In the genomic region with DNA sequence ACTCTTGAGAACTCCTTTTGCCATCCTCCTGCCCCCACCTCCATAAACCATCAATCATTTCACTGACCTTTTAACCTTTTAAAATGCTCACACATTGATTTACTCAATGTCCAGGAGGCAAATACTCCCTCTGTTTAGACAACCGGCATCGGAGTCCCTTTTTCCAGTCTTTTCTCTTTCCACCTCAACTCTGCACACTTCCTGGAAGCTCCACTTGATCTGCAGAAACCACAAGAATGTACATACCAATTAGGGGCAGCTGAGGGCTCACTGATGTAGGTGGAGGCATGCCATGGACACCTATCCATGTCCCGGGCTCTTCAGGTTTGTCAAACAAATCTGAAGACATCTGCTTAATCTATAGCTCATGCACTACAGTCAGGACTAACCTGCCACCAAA, we compare ENCODE assay signal across 29 cellular contexts. TPM values are rescaled to one million over a fixed set of nuclear protein-coding genes. Genes with fewer than 3 reads are reported as not detected.
"Had no signal": no experiment of that assay in that cellular context is flagged by ENCODE, and none has a peak within 500 bp of the region (broad histone marks: within the 10 kb centered on the region; RNA-seq: fewer than 3 reads in every experiment).

No MANE protein-coding gene starts in this region.

- H3K36me3 ChIP-seq: ascending aorta, cardiac muscle cell had no signal

- H3K4me3 Mint-ChIP-seq: activated CD8-positive, alpha-beta T cell treated with anti-CD3 and anti-CD28 coated beads, Interleukin-2, amount 10 ng/mL, durations not matched to agents 7 days and 5 days; activated naive CD4-positive, alpha-beta T cell treated with anti-CD3 and anti-CD28 coated beads, Interleukin-2, amount 50 U/mL, for 24 hours; activated naive CD8-positive, alpha-beta T cell treated with anti-CD3 and anti-CD28 coated beads, Interleukin-2, amount 50 U/mL, for 24 hours; T-helper 1 cell treated with Interleukin-12 subunit alpha and Interleukin-12 subunit beta and Interleukin-4 antibody, amounts not matched to agents 30 μg/mL and 1 μg/mL, for 36 hours; WTC11 had no signal

- DNase-seq: activated CD4-positive, alpha-beta T cell treated with anti-CD3 and anti-CD28 coated beads for 48 hours; activated CD4-positive, alpha-beta T cell treated with anti-CD3 and anti-CD28 coated beads, Interleukin-2, amount 50 U/mL, for 4 hours; activated CD4-positive, CD25-positive, alpha-beta regulatory T cell treated with anti-CD3 and anti-CD28 coated beads, Interleukin-2, amount 50 U/mL, for 72 hours; activated CD8-positive, alpha-beta memory T cell treated with anti-CD3 and anti-CD28 coated beads, Interleukin-2, amount 50 U/mL, for 48 hours; activated CD8-positive, alpha-beta T cell treated with anti-CD3 and anti-CD28 coated beads, Interleukin-2, amount 10 ng/mL, durations not matched to agents 7 days and 5 days; activated naive CD4-positive, alpha-beta T cell; activated naive CD8-positive, alpha-beta T cell treated with anti-CD3 and anti-CD28 coated beads, Interleukin-2, amount 50 U/mL, for 24 hours; activated T-cell treated with anti-CD3 and anti-CD28 coated beads, Interleukin-2, amount 50 U/mL, for 1 hour; amniotic stem cell; MM.1S; NCI-H1105 treated with DMSO at 0.1 percent for 48 hours; NCI-H1436 treated with DMSO at 0.1 percent for 48 hours; NCI-H187 treated with DMSO at 0.1 percent for 48 hours; NCI-H2107; NCI-H2171 treated with DMSO at 0.1 percent for 48 hours; NCI-H226; NCI-H526 treated with DMSO at 0.1 percent for 48 hours; NCI-H82; SIG-M5; SW 1271; T-helper 9 cell had no signal

- H3K9me3 ChIP-seq: ascending aorta had no signal

- H3K27me3 Mint-ChIP-seq: activated naive CD4-positive, alpha-beta T cell treated with anti-CD3 and anti-CD28 coated beads, Interleukin-2, amount 50 U/mL, for 24 hours; activated naive CD8-positive, alpha-beta T cell treated with anti-CD3 and anti-CD28 coated beads, Interleukin-2, amount 50 U/mL, for 24 hours had no signal

- H3K36me3 Mint-ChIP-seq: activated naive CD4-positive, alpha-beta T cell treated with anti-CD3 and anti-CD28 coated beads, Interleukin-2, amount 50 U/mL, for 24 hours; brain; WTC11 had no signal

- ATAC-seq: activated CD8-positive, alpha-beta T cell treated with anti-CD3 and anti-CD28 coated beads, Interleukin-2, amount 10 ng/mL, durations not matched to agents 7 days and 5 days; activated naive CD8-positive, alpha-beta T cell treated with anti-CD3 and anti-CD28 coated beads, Interleukin-2, amount 50 U/mL, for 24 hours; WTC11 had no signal

- H3K4me3 ChIP-seq: ascending aorta, cardiac muscle cell, SK-N-MC had no signal

- H3K27ac Mint-ChIP-seq: activated CD8-positive, alpha-beta T cell treated with anti-CD3 and anti-CD28 coated beads, Interleukin-2, amount 10 ng/mL, durations not matched to agents 7 days and 5 days; activated naive CD4-positive, alpha-beta T cell treated with anti-CD3 and anti-CD28 coated beads, Interleukin-2, amount 50 U/mL, for 24 hours; activated naive CD8-positive, alpha-beta T cell treated with anti-CD3 and anti-CD28 coated beads, Interleukin-2, amount 50 U/mL, for 24 hours; T-helper 1 cell treated with Interleukin-12 subunit alpha and Interleukin-12 subunit beta and Interleukin-4 antibody, amounts not matched to agents 30 μg/mL and 1 μg/mL, for 36 hours; WTC11 had no signal

- H3K27me3 ChIP-seq: ascending aorta had no signal

- H3K27ac ChIP-seq: ascending aorta, cardiac muscle cell, SK-N-MC had no signal

- H3K9me3 Mint-ChIP-seq: activated naive CD4-positive, alpha-beta T cell treated with anti-CD3 and anti-CD28 coated beads, Interleukin-2, amount 50 U/mL, for 24 hours; activated naive CD8-positive, alpha-beta T cell treated with anti-CD3 and anti-CD28 coated beads, Interleukin-2, amount 50 U/mL, for 24 hours; T-helper 1 cell treated with Interleukin-12 subunit alpha and Interleukin-12 subunit beta and Interleukin-4 antibody, amounts not matched to agents 30 μg/mL and 1 μg/mL, for 36 hours; WTC11 had no signal

RNA-seq across cellular contexts. Expression of gene GPR61, which starts 24.8 kb away (rescaled TPM):
- total RNA-seq: activated CD8-positive, alpha-beta T cell treated with anti-CD3 and anti-CD28 coated beads, Interleukin-2, amount 10 ng/mL, durations not matched to agents 7 days and 5 days; ascending aorta; OCI-LY7 had no signal
